In genomic region chr3:5014431-5014830, GRCh38 we compare ENCODE assay signal across 18 cellular contexts. TPM values are rescaled to one million over a fixed set of nuclear protein-coding genes. Genes with fewer than 3 reads are reported as not detected.
DNase-seq lines count a peak whose midpoint lies in the region; ATAC-seq, FAIRE-seq and TF ChIP-seq lines count a peak whose summit lies in the region.
"Had no signal": no experiment of that assay in that cellular context is flagged by ENCODE, and none has a peak within 500 bp of the region (broad histone marks: within the 10 kb centered on the region; RNA-seq: fewer than 3 reads in every experiment).

No MANE protein-coding gene starts in this region.

- DNase-seq in Calu3: no peak
- DNase-seq in Panc1 (ENCODE audit: low read depth, low spot score): no peak
- no peak for DNase-seq in endothelial cell (ENCODE audit: low spot score)
- DNase-seq in sigmoid colon: peak; percentile 30
- DNase-seq in H54 (ENCODE audit: insufficient read length, low spot score): no peak
- DNase-seq in coronary artery (ENCODE audit: low spot score): no peak
- DNase-seq in anterior cingulate cortex (lab: John Stamatoyannopoulos, UW): no peak
- DNase-seq: activated CD4-positive, alpha-beta T cell treated with anti-CD3 and anti-CD28 coated beads, Interleukin-2, amount 50 U/mL, for 48 hours; activated naive CD4-positive, alpha-beta T cell treated with Interleukin-2 at 50 U/mL for 16 hours; caudate nucleus; CD4-positive, alpha-beta T cell; EL; H7; NCI-H1092; ovary; SHP77 treated with DMSO at 0.1 percent for 48 hours; small intestine; stomach had no signal

- 78 to 81% methylated on average over 7 of the region's 7 CpGs for WGBS in sigmoid colon, 2 donors

- H3K36me3 ChIP-seq in Panc1 (ENCODE audit: control insufficient read depth, insufficient read depth, low read length): no peaks in the 10 kb centered on the region
- no peaks in the 10 kb centered on the region for H3K36me3 ChIP-seq in sigmoid colon
- H3K36me3 ChIP-seq: ovary, stomach had no signal

- peaks cover 81% of the 10 kb centered on the region for H3K4me1 Mint-ChIP-seq in Calu3 (ENCODE audit: low read depth, unreplicated experiment)
- H3K4me1 Mint-ChIP-seq in endothelial cell (ENCODE audit: unreplicated experiment): peaks cover 47% of the 10 kb centered on the region

- in situ Hi-C loops in Panc1 (cut with HindIII; ENCODE audit: low pct_unique_long_range_greater_than_20kb, low sequenced_read_pairs): no loop called here

- CTCF ChIA-PET in Calu3 (lab: Charles Lee) (no interaction called here), Panc1 (lab: Charles Lee) (no interaction called here)

- no peak for ATAC-seq in Panc1

- peaks cover 31% of the 10 kb centered on the region for H3K36me3 Mint-ChIP-seq in Calu3 (ENCODE audit: insufficient read depth, unreplicated experiment)
- H3K36me3 Mint-ChIP-seq in endothelial cell (ENCODE audit: low read depth, unreplicated experiment): no peaks in the 10 kb centered on the region

- intact Hi-C loops in Calu3 (cut with micrococcal nuclease; ENCODE audit: unreplicated experiment): no loop called here
- intact Hi-C loops in Panc1 (cut with micrococcal nuclease; ENCODE audit: unreplicated experiment): no loop called here
- intact Hi-C loops in sigmoid colon (cut with DNase I): no loop called here

- FAIRE-seq in H54 (lab: Jason Lieb, UNC): no peak
- FAIRE-seq: small intestine had no signal

- no peak for TF ChIP-seq EP300 in sigmoid colon (IDR thresholded peaks at IDR 0.05)

- H3K4me1 ChIP-seq in Panc1 (ENCODE audit: control insufficient read depth, insufficient read depth, low read length): peaks cover 31% of the 10 kb centered on the region
- H3K4me1 ChIP-seq in sigmoid colon: peaks cover 0 to 8% (median 0%) of the 10 kb centered on the region in 4 donors

- H3K4me3 ChIP-seq in Panc1 (ENCODE audit: low read depth in 2 of 2, low read length in 2 of 2): no peak overlapping the region
- H3K4me3 ChIP-seq in sigmoid colon: no peak overlapping the region
- no peak overlapping the region for H3K4me3 ChIP-seq in coronary artery
- H3K4me3 ChIP-seq: ovary, stomach had no signal

- no peaks in the 10 kb centered on the region for H3K27me3 ChIP-seq in Panc1 (ENCODE audit: control insufficient read depth, insufficient read depth, low read length)
- H3K27me3 ChIP-seq in sigmoid colon: no peaks in the 10 kb centered on the region
- H3K27me3 ChIP-seq: ovary, stomach had no signal

- POLR2A ChIA-PET in Panc1 (lab: Charles Lee): interaction anchor here (0.7 kb wide), 1 partner anchor 262 kb away, joined by 7 read pairs; no protein-coding TSS in a partner anchor

- peak overlapping the region; percentile 76 for H3K27ac Mint-ChIP-seq in Calu3 (ENCODE audit: unreplicated experiment)
- peak overlapping the region; percentile 14 for H3K27ac Mint-ChIP-seq in endothelial cell (ENCODE audit: unreplicated experiment)
- H3K27ac Mint-ChIP-seq: CD4-positive, alpha-beta T cell had no signal

- no TSS peak for BruUV-seq in Calu3 (replicated peaks; lab: Mats Ljungman, UMichigan)
- BruUV-seq in Panc1 (replicated peaks; lab: Mats Ljungman, UMichigan): no TSS peak

- TF ChIP-seq CTCF in Calu3 (IDR thresholded peaks at IDR 0.05; ENCODE audit: unreplicated experiment): no peak
- TF ChIP-seq CTCF in Panc1 (IDR thresholded peaks at IDR 0.05): no peak
- TF ChIP-seq CTCF in endothelial cell (IDR thresholded peaks at IDR 0.05; ENCODE audit: unreplicated experiment): no peak
- TF ChIP-seq CTCF in sigmoid colon (IDR thresholded peaks at IDR 0.05): no peak
- no peak for TF ChIP-seq CTCF in coronary artery (IDR thresholded peaks at IDR 0.05)

- H3K27me3 Mint-ChIP-seq in Calu3 (ENCODE audit: unreplicated experiment) (no peaks in the 10 kb centered on the region), endothelial cell (ENCODE audit: unreplicated experiment) (peaks cover 13% of the 10 kb centered on the region)
- H3K27me3 Mint-ChIP-seq: CD4-positive, alpha-beta T cell had no signal

- H3K4me3 Mint-ChIP-seq in Calu3 (ENCODE audit: low read depth, unreplicated experiment): no peak overlapping the region
- H3K4me3 Mint-ChIP-seq in endothelial cell (ENCODE audit: unreplicated experiment): no peak overlapping the region
- H3K4me3 Mint-ChIP-seq: CD4-positive, alpha-beta T cell had no signal

- TF ChIP-seq POLR2A in sigmoid colon (IDR thresholded peaks at IDR 0.05) (no peak), H54 (IDR thresholded peaks at IDR 0.05; ENCODE audit: low read depth, low read length) (no peak)

- peak overlapping the region; percentile 42; the same call in 1 of the 2 replicates for H3K27ac ChIP-seq in Panc1 (ENCODE audit: low read length)
- peak overlapping the region in 1 of 4 donors; percentile 41 for H3K27ac ChIP-seq in sigmoid colon
- H3K27ac ChIP-seq in coronary artery: no peak overlapping the region
- H3K27ac ChIP-seq: ovary, stomach had no signal

- H3K9me3 Mint-ChIP-seq in Calu3 (ENCODE audit: low read depth, unreplicated experiment) (peaks cover 5% of the 10 kb centered on the region), endothelial cell (ENCODE audit: unreplicated experiment) (no peaks in the 10 kb centered on the region)
- H3K9me3 Mint-ChIP-seq: CD4-positive, alpha-beta T cell had no signal

- no peaks in the 10 kb centered on the region for H3K9me3 ChIP-seq in Panc1 (ENCODE audit: control insufficient read depth, insufficient read depth, low read depth, low read length)
- H3K9me3 ChIP-seq in sigmoid colon: no peaks in the 10 kb centered on the region
- H3K9me3 ChIP-seq: ovary, stomach had no signal

RNA-seq across cellular contexts. Expression of gene BHLHE40, which starts 35.2 kb away (rescaled TPM):
- total RNA-seq in Calu3 (2022) (62.2 and 71.9 TPM in 2 replicates), Panc1 (2021; ENCODE audit: unreplicated experiment) (78.4 TPM), endothelial cell (ENCODE audit: unreplicated experiment) (15.2 TPM), sigmoid colon (10 to 100 TPM; 12.5 to 81.9 (median 24.3) TPM)
- 63.8 TPM for polyA plus RNA-seq in Panc1 (2012; ENCODE audit: insufficient read length)
- polyA plus RNA-seq in sigmoid colon: 10 to 100 TPM; 11.1 to 32.2 (median 22.2) TPM
